ENCODE assay signal across 1 cellular context in the genomic region with DNA sequence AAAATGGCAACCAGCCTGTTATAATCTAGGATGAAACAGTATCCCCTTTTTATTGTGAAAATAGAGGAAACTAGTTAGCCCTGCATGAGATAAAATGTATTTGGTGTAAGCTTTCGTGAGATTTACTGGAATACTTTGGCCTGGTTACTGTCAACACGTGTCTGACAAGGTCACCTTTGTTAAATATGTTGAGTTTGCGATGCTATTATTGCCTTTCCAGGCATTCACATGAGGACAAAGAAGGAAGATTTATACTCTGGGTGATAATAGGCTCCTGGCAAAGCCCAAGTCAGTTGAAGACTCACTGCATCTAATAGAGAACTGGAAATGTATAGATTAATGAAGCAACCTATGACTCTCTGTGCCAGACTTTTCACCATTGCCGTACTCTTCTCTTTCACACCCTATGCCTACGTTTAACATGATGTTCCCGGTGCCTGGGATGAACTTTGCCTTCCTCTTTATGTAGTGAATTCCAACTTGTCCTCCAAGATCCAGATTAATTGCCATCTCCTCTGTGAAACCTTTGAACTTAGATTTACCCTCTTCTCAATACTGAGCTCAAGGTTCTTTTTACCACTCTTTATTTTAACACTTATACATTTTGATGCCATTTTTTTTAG.
TF ChIP-seq lines count a peak whose summit lies in the region.

No MANE protein-coding gene starts in this region.

TF ChIP-seq in HEK293, 187 proteins besides CTCF, POLR2A, EP300 and RAD21 (continued from another document):
- TF ChIP-seq, protein P1, sequence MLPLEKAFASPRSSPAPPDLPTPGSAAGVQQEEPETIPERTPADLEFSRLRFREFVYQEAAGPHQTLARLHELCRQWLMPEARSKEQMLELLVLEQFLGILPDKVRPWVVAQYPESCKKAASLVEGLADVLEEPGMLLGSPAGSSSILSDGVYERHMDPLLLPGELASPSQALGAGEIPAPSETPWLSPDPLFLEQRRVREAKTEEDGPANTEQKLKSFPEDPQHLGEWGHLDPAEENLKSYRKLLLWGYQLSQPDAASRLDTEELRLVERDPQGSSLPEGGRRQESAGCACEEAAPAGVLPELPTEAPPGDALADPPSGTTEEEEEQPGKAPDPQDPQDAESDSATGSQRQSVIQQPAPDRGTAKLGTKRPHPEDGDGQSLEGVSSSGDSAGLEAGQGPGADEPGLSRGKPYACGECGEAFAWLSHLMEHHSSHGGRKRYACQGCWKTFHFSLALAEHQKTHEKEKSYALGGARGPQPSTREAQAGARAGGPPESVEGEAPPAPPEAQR (tag by site-specific recombination; IDR thresholded peaks at IDR 0.05), result no peak
- TF ChIP-seq ZNF26 (tag by site-specific recombination; IDR thresholded peaks at IDR 0.05) (no peak), ZNF629 (tag by site-specific recombination; IDR thresholded peaks at IDR 0.05) (no peak), ZNF521 (tag by site-specific recombination; IDR thresholded peaks at IDR 0.05) (no peak), ZNF169 (tag by site-specific recombination; IDR thresholded peaks at IDR 0.05) (no peak), KLF16 (tag by site-specific recombination; IDR thresholded peaks at IDR 0.05) (no peak), FEZF1 (tag by site-specific recombination; IDR thresholded peaks at IDR 0.05) (peak; percentile 38; the same call in 1 of the 2 replicates), ZNF10 (tag by site-specific recombination; IDR thresholded peaks at IDR 0.05) (no peak), ZNF2 (tag by site-specific recombination; IDR thresholded peaks at IDR 0.05) (no peak), ZNF37A (tag by site-specific recombination; IDR thresholded peaks at IDR 0.05) (no peak), PRDM6 (tag by site-specific recombination; IDR thresholded peaks at IDR 0.05) (peak; percentile 41; the same call in 1 of the 2 replicates), PRDM1 (tag by site-specific recombination; IDR thresholded peaks at IDR 0.05) (no peak), ZNF416 (tag by site-specific recombination; IDR thresholded peaks at IDR 0.05) (no peak), ZNF830 (tag by site-specific recombination; IDR thresholded peaks at IDR 0.05; ENCODE audit: low read depth) (no peak), ZBTB48 (tag by site-specific recombination; IDR thresholded peaks at IDR 0.05) (no peak), ZNF664 (tag by site-specific recombination; IDR thresholded peaks at IDR 0.05) (no peak), ZNF138 (tag by site-specific recombination; IDR thresholded peaks at IDR 0.05; ENCODE audit: borderline replicate concordance) (no peak), IKZF3 (tag by site-specific recombination; IDR thresholded peaks at IDR 0.05) (no peak), GLI4 (tag by site-specific recombination; IDR thresholded peaks at IDR 0.05) (no peak), ZNF174 (tag by site-specific recombination; IDR thresholded peaks at IDR 0.05) (no peak), WT1 (tag by site-specific recombination; IDR thresholded peaks at IDR 0.05) (no peak), ZNF776 (tag by site-specific recombination; IDR thresholded peaks at IDR 0.05; ENCODE audit: borderline replicate concordance) (no peak)
- TF ChIP-seq, protein P2, sequence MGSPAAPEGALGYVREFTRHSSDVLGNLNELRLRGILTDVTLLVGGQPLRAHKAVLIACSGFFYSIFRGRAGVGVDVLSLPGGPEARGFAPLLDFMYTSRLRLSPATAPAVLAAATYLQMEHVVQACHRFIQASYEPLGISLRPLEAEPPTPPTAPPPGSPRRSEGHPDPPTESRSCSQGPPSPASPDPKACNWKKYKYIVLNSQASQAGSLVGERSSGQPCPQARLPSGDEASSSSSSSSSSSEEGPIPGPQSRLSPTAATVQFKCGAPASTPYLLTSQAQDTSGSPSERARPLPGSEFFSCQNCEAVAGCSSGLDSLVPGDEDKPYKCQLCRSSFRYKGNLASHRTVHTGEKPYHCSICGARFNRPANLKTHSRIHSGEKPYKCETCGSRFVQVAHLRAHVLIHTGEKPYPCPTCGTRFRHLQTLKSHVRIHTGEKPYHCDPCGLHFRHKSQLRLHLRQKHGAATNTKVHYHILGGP (tag by site-specific recombination; IDR thresholded peaks at IDR 0.05), result peak; percentile 25; the same call in 1 of the 2 replicates
- TF ChIP-seq, protein P3, sequence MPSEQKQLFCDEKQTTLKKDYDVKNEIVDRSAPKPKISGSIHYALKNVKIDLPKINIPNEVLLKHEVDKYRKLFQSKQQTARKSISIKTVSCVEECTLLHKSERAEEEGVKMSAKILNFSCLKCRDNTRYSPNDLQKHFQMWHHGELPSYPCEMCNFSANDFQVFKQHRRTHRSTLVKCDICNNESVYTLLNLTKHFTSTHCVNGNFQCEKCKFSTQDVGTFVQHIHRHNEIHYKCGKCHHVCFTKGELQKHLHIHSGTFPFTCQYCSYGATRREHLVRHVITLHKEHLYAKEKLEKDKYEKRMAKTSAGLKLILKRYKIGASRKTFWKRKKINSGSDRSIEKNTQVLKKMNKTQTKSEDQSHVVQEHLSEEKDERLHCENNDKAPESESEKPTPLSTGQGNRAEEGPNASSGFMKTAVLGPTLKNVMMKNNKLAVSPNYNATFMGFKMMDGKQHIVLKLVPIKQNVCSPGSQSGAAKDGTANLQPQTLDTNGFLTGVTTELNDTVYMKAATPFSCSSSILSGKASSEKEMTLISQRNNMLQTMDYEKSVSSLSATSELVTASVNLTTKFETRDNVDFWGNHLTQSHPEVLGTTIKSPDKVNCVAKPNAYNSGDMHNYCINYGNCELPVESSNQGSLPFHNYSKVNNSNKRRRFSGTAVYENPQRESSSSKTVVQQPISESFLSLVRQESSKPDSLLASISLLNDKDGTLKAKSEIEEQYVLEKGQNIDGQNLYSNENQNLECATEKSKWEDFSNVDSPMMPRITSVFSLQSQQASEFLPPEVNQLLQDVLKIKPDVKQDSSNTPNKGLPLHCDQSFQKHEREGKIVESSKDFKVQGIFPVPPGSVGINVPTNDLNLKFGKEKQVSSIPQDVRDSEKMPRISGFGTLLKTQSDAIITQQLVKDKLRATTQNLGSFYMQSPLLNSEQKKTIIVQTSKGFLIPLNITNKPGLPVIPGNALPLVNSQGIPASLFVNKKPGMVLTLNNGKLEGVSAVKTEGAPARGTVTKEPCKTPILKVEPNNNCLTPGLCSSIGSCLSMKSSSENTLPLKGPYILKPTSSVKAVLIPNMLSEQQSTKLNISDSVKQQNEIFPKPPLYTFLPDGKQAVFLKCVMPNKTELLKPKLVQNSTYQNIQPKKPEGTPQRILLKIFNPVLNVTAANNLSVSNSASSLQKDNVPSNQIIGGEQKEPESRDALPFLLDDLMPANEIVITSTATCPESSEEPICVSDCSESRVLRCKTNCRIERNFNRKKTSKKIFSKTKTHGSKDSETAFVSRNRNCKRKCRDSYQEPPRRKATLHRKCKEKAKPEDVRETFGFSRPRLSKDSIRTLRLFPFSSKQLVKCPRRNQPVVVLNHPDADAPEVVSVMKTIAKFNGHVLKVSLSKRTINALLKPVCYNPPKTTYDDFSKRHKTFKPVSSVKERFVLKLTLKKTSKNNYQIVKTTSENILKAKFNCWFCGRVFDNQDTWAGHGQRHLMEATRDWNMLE (tag by site-specific recombination; conservative IDR thresholded peaks at IDR 0.05; ENCODE audit: low read depth), result no peak
- TF ChIP-seq, protein P4, sequence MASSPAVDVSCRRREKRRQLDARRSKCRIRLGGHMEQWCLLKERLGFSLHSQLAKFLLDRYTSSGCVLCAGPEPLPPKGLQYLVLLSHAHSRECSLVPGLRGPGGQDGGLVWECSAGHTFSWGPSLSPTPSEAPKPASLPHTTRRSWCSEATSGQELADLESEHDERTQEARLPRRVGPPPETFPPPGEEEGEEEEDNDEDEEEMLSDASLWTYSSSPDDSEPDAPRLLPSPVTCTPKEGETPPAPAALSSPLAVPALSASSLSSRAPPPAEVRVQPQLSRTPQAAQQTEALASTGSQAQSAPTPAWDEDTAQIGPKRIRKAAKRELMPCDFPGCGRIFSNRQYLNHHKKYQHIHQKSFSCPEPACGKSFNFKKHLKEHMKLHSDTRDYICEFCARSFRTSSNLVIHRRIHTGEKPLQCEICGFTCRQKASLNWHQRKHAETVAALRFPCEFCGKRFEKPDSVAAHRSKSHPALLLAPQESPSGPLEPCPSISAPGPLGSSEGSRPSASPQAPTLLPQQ (tag by site-specific recombination; IDR thresholded peaks at IDR 0.05), result no peak
- TF ChIP-seq, protein P5, sequence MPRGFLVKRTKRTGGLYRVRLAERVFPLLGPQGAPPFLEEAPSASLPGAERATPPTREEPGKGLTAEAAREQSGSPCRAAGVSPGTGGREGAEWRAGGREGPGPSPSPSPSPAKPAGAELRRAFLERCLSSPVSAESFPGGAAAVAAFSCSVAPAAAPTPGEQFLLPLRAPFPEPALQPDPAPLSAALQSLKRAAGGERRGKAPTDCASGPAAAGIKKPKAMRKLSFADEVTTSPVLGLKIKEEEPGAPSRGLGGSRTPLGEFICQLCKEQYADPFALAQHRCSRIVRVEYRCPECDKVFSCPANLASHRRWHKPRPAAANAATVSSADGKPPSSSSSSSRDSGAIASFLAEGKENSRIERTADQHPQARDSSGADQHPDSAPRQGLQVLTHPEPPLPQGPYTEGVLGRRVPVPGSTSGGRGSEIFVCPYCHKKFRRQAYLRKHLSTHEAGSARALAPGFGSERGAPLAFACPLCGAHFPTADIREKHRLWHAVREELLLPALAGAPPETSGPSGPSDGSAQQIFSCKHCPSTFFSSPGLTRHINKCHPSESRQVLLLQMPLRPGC (tag by site-specific recombination; IDR thresholded peaks at IDR 0.05), result no peak
- TF ChIP-seq, protein P6, sequence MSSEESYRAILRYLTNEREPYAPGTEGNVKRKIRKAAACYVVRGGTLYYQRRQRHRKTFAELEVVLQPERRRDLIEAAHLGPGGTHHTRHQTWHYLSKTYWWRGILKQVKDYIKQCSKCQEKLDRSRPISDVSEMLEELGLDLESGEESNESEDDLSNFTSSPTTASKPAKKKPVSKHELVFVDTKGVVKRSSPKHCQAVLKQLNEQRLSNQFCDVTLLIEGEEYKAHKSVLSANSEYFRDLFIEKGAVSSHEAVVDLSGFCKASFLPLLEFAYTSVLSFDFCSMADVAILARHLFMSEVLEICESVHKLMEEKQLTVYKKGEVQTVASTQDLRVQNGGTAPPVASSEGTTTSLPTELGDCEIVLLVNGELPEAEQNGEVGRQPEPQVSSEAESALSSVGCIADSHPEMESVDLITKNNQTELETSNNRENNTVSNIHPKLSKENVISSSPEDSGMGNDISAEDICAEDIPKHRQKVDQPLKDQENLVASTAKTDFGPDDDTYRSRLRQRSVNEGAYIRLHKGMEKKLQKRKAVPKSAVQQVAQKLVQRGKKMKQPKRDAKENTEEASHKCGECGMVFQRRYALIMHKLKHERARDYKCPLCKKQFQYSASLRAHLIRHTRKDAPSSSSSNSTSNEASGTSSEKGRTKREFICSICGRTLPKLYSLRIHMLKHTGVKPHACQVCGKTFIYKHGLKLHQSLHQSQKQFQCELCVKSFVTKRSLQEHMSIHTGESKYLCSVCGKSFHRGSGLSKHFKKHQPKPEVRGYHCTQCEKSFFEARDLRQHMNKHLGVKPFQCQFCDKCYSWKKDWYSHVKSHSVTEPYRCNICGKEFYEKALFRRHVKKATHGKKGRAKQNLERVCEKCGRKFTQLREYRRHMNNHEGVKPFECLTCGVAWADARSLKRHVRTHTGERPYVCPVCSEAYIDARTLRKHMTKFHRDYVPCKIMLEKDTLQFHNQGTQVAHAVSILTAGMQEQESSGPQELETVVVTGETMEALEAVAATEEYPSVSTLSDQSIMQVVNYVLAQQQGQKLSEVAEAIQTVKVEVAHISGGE (tag by site-specific recombination; conservative IDR thresholded peaks at IDR 0.05; ENCODE audit: low read depth), result no peak
